In the genomic region with DNA sequence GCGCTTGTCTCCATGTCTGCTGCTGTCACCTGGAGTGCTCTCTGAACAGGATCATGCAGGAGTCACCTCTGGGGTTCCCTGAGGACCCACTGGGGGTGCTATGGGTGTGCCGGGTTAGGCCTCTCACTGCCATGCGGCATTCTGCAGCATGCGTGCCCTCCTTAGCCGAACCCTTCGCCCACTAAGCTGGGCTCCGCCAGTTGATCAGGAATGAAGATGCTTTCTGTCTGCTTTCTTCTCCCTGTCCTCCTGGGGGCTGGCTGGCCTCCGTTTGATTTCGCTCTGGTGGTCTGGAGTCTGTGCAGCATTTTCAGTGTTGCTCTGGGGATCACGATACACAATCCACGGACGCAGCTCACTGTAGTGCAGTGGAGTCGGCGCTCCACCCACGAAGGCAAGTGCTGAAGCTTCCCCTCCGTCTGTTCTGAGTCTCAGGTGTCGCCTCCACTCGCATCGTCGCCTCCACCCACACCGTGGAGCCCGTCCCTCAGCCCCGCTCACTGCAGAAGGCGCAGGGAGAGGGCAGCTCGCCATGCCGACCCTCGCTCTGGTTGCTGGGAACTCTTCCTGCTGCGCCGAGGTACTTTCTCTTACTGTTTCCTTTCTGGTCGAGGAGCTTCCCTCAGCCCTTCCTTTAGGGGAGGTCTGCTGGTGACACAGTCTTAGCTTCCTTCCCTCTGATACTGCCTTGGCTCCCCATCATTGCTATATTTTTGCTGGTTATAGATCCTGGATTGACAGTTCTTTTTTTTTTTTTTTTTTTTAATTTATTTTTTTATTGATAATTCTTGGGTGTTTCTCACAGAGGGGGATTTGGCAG, we compare ENCODE assay signal across 3 cellular contexts.
TF ChIP-seq lines count a peak whose summit lies in the region.

No MANE protein-coding gene starts in this region.

TF ChIP-seq in SK-N-SH, 30 proteins besides CTCF, POLR2A, EP300 and RAD21:
- TF ChIP-seq GATA2 (CRISPR knock-in tag; IDR thresholded peaks at IDR 0.05) (no peak), REST (IDR thresholded peaks at IDR 0.05; ENCODE audit: low read depth, low read length) (no peak), MXI1 (IDR thresholded peaks at IDR 0.05; ENCODE audit: low read depth, low read length) (no peak), NFIC (IDR thresholded peaks at IDR 0.05; ENCODE audit: borderline replicate concordance) (no peak), RFX5 (IDR thresholded peaks at IDR 0.05; ENCODE audit: low read length) (no peak), POLR2AphosphoS5 (IDR thresholded peaks at IDR 0.05; ENCODE audit: low read depth, low read length) (no peak), TEAD4 (IDR thresholded peaks at IDR 0.05; ENCODE audit: borderline replicate concordance, insufficient read depth) (no peak), SMC3 (IDR thresholded peaks at IDR 0.05; ENCODE audit: low read depth, low read length) (no peak)
- TF ChIP-seq, protein P1, sequence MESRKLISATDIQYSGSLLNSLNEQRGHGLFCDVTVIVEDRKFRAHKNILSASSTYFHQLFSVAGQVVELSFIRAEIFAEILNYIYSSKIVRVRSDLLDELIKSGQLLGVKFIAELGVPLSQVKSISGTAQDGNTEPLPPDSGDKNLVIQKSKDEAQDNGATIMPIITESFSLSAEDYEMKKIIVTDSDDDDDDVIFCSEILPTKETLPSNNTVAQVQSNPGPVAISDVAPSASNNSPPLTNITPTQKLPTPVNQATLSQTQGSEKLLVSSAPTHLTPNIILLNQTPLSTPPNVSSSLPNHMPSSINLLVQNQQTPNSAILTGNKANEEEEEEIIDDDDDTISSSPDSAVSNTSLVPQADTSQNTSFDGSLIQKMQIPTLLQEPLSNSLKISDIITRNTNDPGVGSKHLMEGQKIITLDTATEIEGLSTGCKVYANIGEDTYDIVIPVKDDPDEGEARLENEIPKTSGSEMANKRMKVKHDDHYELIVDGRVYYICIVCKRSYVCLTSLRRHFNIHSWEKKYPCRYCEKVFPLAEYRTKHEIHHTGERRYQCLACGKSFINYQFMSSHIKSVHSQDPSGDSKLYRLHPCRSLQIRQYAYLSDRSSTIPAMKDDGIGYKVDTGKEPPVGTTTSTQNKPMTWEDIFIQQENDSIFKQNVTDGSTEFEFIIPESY (IDR thresholded peaks at IDR 0.05; ENCODE audit: borderline replicate concordance, low read depth), result no peak

TF ChIP-seq in SK-N-SH treated with all-trans-retinoic acid at 6 μM for 48 hours, 23 proteins besides CTCF, POLR2A, EP300 and RAD21:
- TF ChIP-seq TCF4 (CRISPR knock-in tag; IDR thresholded peaks at IDR 0.05; ENCODE audit: borderline replicate concordance) (no peak), ZNF70 (CRISPR knock-in tag; IDR thresholded peaks at IDR 0.05) (no peak), BACH2 (CRISPR knock-in tag; IDR thresholded peaks at IDR 0.05; ENCODE audit: borderline replicate concordance) (no peak), POU6F1 (CRISPR knock-in tag; IDR thresholded peaks at IDR 0.05; ENCODE audit: borderline replicate concordance, low read depth) (no peak), OSR1 (CRISPR knock-in tag; IDR thresholded peaks at IDR 0.05) (no peak), ARNTL (CRISPR knock-in tag; IDR thresholded peaks at IDR 0.05; ENCODE audit: borderline replicate concordance, low read depth) (no peak), ZC3H10 (CRISPR knock-in tag; IDR thresholded peaks at IDR 0.05) (no peak), GLIS3 (CRISPR knock-in tag; IDR thresholded peaks at IDR 0.05) (no peak), ESRRG (CRISPR knock-in tag; IDR thresholded peaks at IDR 0.05) (no peak), ISL1 (CRISPR knock-in tag; IDR thresholded peaks at IDR 0.05) (no peak)
TF ChIP-seq in SK-N-SH treated with all-trans-retinoic acid at 6 μM for 48 hours: peak in this region for 0.

TF ChIP-seq in H1, 55 proteins besides CTCF, POLR2A, EP300 and RAD21:
- TF ChIP-seq TAF7 (optimal IDR thresholded peaks at IDR 0.05; ENCODE audit: borderline replicate concordance, low read depth, low read length) (no peak), BCL11A (IDR thresholded peaks at IDR 0.05; ENCODE audit: low read depth in 2 of 2, low read length in 2 of 2) (no peak), NRF1 (IDR thresholded peaks at IDR 0.05; ENCODE audit: low read depth, low read length) (no peak), MAX (IDR thresholded peaks at IDR 0.05) (no peak), SAP30 (IDR thresholded peaks at IDR 0.05; ENCODE audit: insufficient read depth, insufficient replicate concordance, low read length) (no peak), HDAC2 (IDR thresholded peaks at IDR 0.05; ENCODE audit: borderline replicate concordance in 1 of 2, low read depth in 2 of 2, low read length in 2 of 2) (no peak), ATF2 (IDR thresholded peaks at IDR 0.05; ENCODE audit: low read length) (no peak), KDM4A (IDR thresholded peaks at IDR 0.05; ENCODE audit: low read depth, low read length, severe bottlenecking) (no peak), FOSL1 (IDR thresholded peaks at IDR 0.05; ENCODE audit: insufficient read depth, low read depth, low read length) (no peak)
